In the genomic region with DNA sequence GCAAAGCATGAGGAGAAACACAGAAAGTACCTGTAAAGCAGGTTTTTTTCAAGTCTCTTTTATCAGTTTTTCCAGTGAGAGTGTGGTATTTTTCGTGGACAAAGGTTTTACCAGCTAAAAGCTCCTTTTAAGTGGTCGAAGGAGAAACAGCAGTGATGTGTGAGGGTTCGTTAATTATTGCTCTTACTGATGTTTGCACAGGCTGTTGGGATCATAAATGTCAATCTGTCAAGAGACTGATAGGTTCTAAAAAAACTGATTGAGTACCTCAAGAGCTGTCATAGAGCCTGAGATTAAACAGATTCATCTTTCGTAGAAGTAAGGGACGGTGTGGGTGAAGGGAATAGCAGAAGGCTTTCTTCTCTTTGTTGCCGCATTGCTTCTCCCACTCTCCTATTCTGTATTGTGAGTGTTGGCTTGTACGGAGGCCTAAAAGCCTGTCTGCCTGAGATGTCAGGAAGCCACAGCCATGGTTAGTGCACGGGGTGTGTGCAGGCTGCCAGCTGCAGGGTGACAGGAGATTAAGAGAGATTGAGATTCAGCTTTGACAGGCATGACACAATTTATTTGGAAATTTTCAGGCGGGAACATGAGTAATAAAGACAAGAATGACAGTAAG, we compare ENCODE assay signal across 9 cellular contexts.
DNase-seq lines count a peak whose midpoint lies in the region; ATAC-seq, FAIRE-seq and TF ChIP-seq lines count a peak whose summit lies in the region.
"Had no signal": no experiment of that assay in that cellular context is flagged by ENCODE, and none has a peak within 500 bp of the region (broad histone marks: within the 10 kb centered on the region; RNA-seq: fewer than 3 reads in every experiment).

No MANE protein-coding gene starts in this region.

- H4K20me1 ChIP-seq in GM23338 (replicated peaks; ENCODE audit: insufficient read depth) (no peaks in the 10 kb centered on the region; the same call in 1 of the 2 replicates), K562 (replicated peaks; ENCODE audit: control insufficient read depth, insufficient read depth, low read length) (0 out of 2 replicates have a peak, but pooled peaks cover 3% of the 10 kb centered on the region), neural cell (ENCODE audit: insufficient read depth) (no peaks in the 10 kb centered on the region)

- BruUV-seq in K562 (replicated peaks; lab: Mats Ljungman, UMichigan) = no TSS peak

- no peak for TF ChIP-seq POLR2A in K562 (conservative IDR thresholded peaks at IDR 0.05)

- no peaks in the 10 kb centered on the region for H3K9me3 Mint-ChIP-seq in GM23338

- peaks cover 24% of the 10 kb centered on the region for H3K4me1 Mint-ChIP-seq in GM23338

- H3K9me2 ChIP-seq in GM23338 (ENCODE audit: insufficient read depth) (no peaks in the 10 kb centered on the region), neural cell (ENCODE audit: insufficient read depth, low read length) (no peaks in the 10 kb centered on the region)

- in situ Hi-C loops in K562 (cut with MboI) = no loop called here

- no peak for FAIRE-seq in K562 (lab: Jason Lieb, UNC)
- FAIRE-seq: colon, G401.6 had no signal

- H3K27me3 ChIP-seq in GM23338 (ENCODE audit: insufficient read depth) = no peaks in the 10 kb centered on the region
- H3K27me3 ChIP-seq in K562 (ENCODE audit: control insufficient read depth in 2 of 2, insufficient read depth in 2 of 2, low read length in 2 of 2) = no peaks in the 10 kb centered on the region
- H3K27me3 ChIP-seq in neural cell (ENCODE audit: insufficient read depth, low read depth, low read length) = no peaks in the 10 kb centered on the region

- peaks cover 6% of the 10 kb centered on the region; the same call in 1 of the 2 replicates for H3K79me2 ChIP-seq in GM23338 (replicated peaks; ENCODE audit: insufficient read depth)
- no peaks in the 10 kb centered on the region for H3K79me2 ChIP-seq in K562 (ENCODE audit: control insufficient read depth, insufficient read depth, low read length)
- peaks cover 4% of the 10 kb centered on the region for H3K79me2 ChIP-seq in neural cell (replicated peaks; ENCODE audit: insufficient read depth, low read length)

- ATAC-seq in GM23338 (no peak), K562 (no peak), HG02588 (IDR thresholded peaks at IDR 0.05; ENCODE audit: unreplicated experiment) (no peak)

- H3K4me1 ChIP-seq in GM23338 (ENCODE audit: insufficient read depth) (peaks cover 11% of the 10 kb centered on the region), K562 (replicated peaks in 1 of 2; ENCODE audit: control insufficient read depth in 2 of 2, insufficient read depth in 2 of 2, low read length in 2 of 2) (no peaks in the 10 kb centered on the region)

- H3K9me1 ChIP-seq in K562 (ENCODE audit: control insufficient read depth, insufficient read depth, low read length) = no peaks in the 10 kb centered on the region

- TF ChIP-seq RAD21 in K562 (CRISPR knock-in tag; conservative IDR thresholded peaks at IDR 0.05 in 1 of 2, IDR thresholded peaks at IDR 0.05 in 1 of 2) (no peak), neural cell (conservative IDR thresholded peaks at IDR 0.05) (peak; percentile 38)

- TF ChIP-seq EP300 in K562 (IDR thresholded peaks at IDR 0.05; ENCODE audit: low read length) (no peak), neural cell (conservative IDR thresholded peaks at IDR 0.05; ENCODE audit: poor library complexity, severe bottlenecking) (peak; percentile 97)

- no peak overlapping the region for H3K4me3 Mint-ChIP-seq in GM23338

- POLR2A ChIA-PET in K562 (lab: Yijun Ruan, JAX) = interaction anchor here (0.5 kb wide), 1 partner anchor 249 kb away, joined by 3 read pairs; no protein-coding TSS in a partner anchor

- DNase-seq in GM23338 (ENCODE audit: low spot score) (no peak), NCI-H187 (lab: John Stamatoyannopoulos, UW) (peak; percentile 79 to 83), K562 (ENCODE audit: extremely low read depth in 1 of 4, low spot score in 3 of 4) (no peak)
- no peak for DNase-seq in stimulated activated naive CD4-positive, alpha-beta T cell treated with Interleukin-2 at 50 U/mL for 16 hours (lab: John Stamatoyannopoulos, UW)
- DNase-seq in activated T-cell treated with anti-CD3 and anti-CD28 coated beads, Interleukin-2, amount 50 U/mL, for 1 hour = no peak

- H3K4me3 ChIP-seq in GM23338 (no peak overlapping the region), K562 (no peak overlapping the region), neural cell (ENCODE audit: low read length) (peak overlapping the region; percentile 28)

- H3K36me3 ChIP-seq in GM23338 (ENCODE audit: insufficient read depth) = no peaks in the 10 kb centered on the region
- H3K36me3 ChIP-seq in K562 (ENCODE audit: control insufficient read depth, insufficient read depth, low read length) = no peaks in the 10 kb centered on the region
- H3K36me3 ChIP-seq in neural cell (ENCODE audit: insufficient read depth, low read length) = no peaks in the 10 kb centered on the region

- H3K27me3 Mint-ChIP-seq in GM23338 (ENCODE audit: insufficient read depth, low read depth, poor library complexity) = no peaks in the 10 kb centered on the region

- H2AFZ ChIP-seq in GM23338 (no peak overlapping the region), K562 (ENCODE audit: low read depth, low read length) (no peak overlapping the region), neural cell (ENCODE audit: low read depth, low read length) (no peak overlapping the region)

- intact Hi-C loops in K562 (cut with micrococcal nuclease) = no loop called here

- peak overlapping the region; percentile 64 for H3K27ac ChIP-seq in GM23338 (ENCODE audit: low read depth)
- H3K27ac ChIP-seq in K562 (ENCODE audit: extremely low read depth, low read depth, low read length) = no peak overlapping the region
- peak overlapping the region; percentile 49 for H3K27ac ChIP-seq in neural cell (ENCODE audit: low read length)

- no peak overlapping the region for H3K9ac ChIP-seq in K562 (ENCODE audit: insufficient read depth in 1 of 2, low read depth in 2 of 2, low read length in 2 of 2)
- peak overlapping the region; percentile 6 for H3K9ac ChIP-seq in neural cell (ENCODE audit: low read length)

- no peaks in the 10 kb centered on the region; the same call in 2 of the 3 replicates for H3K36me3 Mint-ChIP-seq in GM23338 (ENCODE audit: low read depth)

- CTCF ChIA-PET in K562 (lab: Yijun Ruan, JAX; ENCODE audit: low intra/inter-chr PET ratio) = no interaction called here

- no peak overlapping the region for H3K4me2 ChIP-seq in GM23338
- H3K4me2 ChIP-seq in K562 (ENCODE audit: insufficient read depth, low read length) = no peak overlapping the region
- no peak overlapping the region for H3K4me2 ChIP-seq in neural cell (ENCODE audit: low read length)

- H3K27ac Mint-ChIP-seq in GM23338 = no peak overlapping the region

- 40% methylated on average over 9 of the region's 9 CpGs for WGBS in K562 (ENCODE audit: insufficient coverage, low coverage, missing lambda C conversion rate)

- TF ChIP-seq CTCF in GM23338 (conservative IDR thresholded peaks at IDR 0.05; ENCODE audit: low read depth in 2 of 2) = no peak
- no peak for TF ChIP-seq CTCF in K562 (IDR thresholded peaks at IDR 0.05 in 2 of 3, conservative IDR thresholded peaks at IDR 0.05 in 1 of 3; ENCODE audit: insufficient read depth in 2 of 3, low read depth in 1 of 3, low read length in 3 of 3)
- TF ChIP-seq CTCF in neural cell (IDR thresholded peaks at IDR 0.05; ENCODE audit: poor library complexity, severe bottlenecking) = no peak

- H3F3A ChIP-seq in GM23338 (replicated peaks; ENCODE audit: low read depth) (no peaks in the 10 kb centered on the region), neural cell (ENCODE audit: insufficient read depth, low read length, poor library complexity, severe bottlenecking) (peaks cover 9% of the 10 kb centered on the region)

- H3K9me3 ChIP-seq in K562 (replicated peaks; ENCODE audit: control insufficient read depth, insufficient read depth, low read depth, low read length) (no peaks in the 10 kb centered on the region), neural cell (ENCODE audit: low read length) (no peaks in the 10 kb centered on the region)

TF ChIP-seq in GM23338, 12 proteins besides CTCF, POLR2A, EP300 and RAD21 (continues in another document):
- TF ChIP-seq CREB1 (CRISPR knock-in tag; IDR thresholded peaks at IDR 0.05; ENCODE audit: low read depth) (no peak), ZNF331 (CRISPR knock-in tag; IDR thresholded peaks at IDR 0.05; ENCODE audit: low read depth) (no peak), POLR2AphosphoS5 (IDR thresholded peaks at IDR 0.05; ENCODE audit: low read depth) (no peak), EZH2phosphoT487 (IDR thresholded peaks at IDR 0.05; ENCODE audit: unreplicated experiment) (no peak)

TF ChIP-seq in K562, 482 proteins besides CTCF, POLR2A, EP300 and RAD21:
- TF ChIP-seq MEIS2 (IDR thresholded peaks at IDR 0.05; ENCODE audit: partially characterized antibody) (peak; percentile 35), NFXL1 (CRISPR knock-in tag; IDR thresholded peaks at IDR 0.05) (no peak)
- TF ChIP-seq, protein P1, sequence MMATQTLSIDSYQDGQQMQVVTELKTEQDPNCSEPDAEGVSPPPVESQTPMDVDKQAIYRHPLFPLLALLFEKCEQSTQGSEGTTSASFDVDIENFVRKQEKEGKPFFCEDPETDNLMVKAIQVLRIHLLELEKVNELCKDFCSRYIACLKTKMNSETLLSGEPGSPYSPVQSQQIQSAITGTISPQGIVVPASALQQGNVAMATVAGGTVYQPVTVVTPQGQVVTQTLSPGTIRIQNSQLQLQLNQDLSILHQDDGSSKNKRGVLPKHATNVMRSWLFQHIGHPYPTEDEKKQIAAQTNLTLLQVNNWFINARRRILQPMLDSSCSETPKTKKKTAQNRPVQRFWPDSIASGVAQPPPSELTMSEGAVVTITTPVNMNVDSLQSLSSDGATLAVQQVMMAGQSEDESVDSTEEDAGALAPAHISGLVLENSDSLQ (IDR thresholded peaks at IDR 0.05) = 0 out of 2 replicates have a peak, but pooled peaks have one; percentile 9

Comparison
In these comparisons a context has a peak if more than half of its experiments do, and no peak if none do; other contexts are left out.
1. DNase-seq: peak in NCI-H187 (2 of 2); none in GM23338 (single experiment), K562 (0 of 4), stimulated activated naive CD4-positive, alpha-beta T cell treated with Interleukin-2 at 50 U/mL for 16 hours (single experiment) and activated T-cell treated with anti-CD3 and anti-CD28 coated beads, Interleukin-2, amount 50 U/mL, for 1 hour (single experiment).